In the genomic region with DNA sequence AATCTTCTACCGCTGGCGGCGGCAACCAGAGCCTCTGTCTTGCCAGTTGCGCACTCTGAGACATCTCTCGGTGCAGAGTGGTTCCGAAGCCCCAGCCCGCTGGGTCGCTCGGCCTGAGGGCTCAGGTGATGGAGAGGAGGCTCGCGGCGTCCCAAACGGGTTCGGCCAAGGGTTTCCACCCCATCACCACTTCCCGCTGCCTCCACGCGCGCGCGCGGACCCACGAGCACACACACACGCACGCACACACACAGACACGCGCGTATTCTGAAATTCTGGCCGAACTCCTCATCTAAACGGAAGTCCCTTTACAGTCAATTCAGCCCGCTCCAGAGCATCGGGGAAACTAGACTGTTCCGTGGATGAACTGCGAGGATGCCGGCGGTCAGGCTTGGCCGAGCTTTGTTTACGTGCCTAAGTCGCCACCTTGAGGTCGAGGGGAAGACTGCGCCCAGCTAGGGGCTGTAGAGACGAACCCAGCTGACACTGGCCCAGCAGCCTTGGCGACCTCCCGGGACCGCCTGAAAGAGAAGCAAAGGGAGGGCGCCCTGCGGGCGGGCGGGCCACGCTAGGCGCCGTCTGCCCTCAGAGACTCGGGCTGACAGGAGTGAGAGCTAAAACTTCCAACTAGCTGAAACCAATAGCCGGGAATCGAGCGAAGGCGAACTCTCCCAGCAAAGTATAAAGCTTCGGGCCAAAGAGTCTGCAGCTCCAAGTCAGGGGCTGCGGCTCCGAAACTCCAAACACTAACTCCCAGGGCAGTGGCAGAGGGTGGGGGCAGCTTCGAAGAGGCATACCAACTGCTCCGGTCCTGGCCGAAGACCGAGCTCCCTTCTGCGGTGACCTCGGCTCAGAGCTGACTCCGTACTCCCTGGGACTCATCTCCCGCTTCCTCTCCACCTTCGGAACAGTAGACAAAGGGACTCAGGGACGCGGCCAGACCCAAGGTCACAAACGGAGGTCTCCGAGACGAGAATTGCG, we compare ENCODE assay signal across 1 cellular context.
A peak's percentile ranks its signal among the peaks of the same experiment; 100 is the strongest.
TF ChIP-seq lines count a peak whose summit lies in the region.

No MANE protein-coding gene starts in this region.

TF ChIP-seq in WTC11, 78 proteins besides CTCF, POLR2A, EP300 and RAD21 (continued from another document and continues in another):
- 0 out of 2 replicates have a peak, but pooled peaks have one; percentile 13 for TF ChIP-seq USF2 (CRISPR knock-in tag; IDR thresholded peaks at IDR 0.05)
- TF ChIP-seq RORB (CRISPR knock-in tag; IDR thresholded peaks at IDR 0.05), result no peak
- TF ChIP-seq TP53 (CRISPR knock-in tag; IDR thresholded peaks at IDR 0.05), result no peak
- TF ChIP-seq GRHL2 (CRISPR knock-in tag; IDR thresholded peaks at IDR 0.05; ENCODE audit: insufficient replicate concordance, severe bottlenecking), result no peak
- no peak for TF ChIP-seq PRRX2 (CRISPR knock-in tag; IDR thresholded peaks at IDR 0.05)
- TF ChIP-seq, protein P1, sequence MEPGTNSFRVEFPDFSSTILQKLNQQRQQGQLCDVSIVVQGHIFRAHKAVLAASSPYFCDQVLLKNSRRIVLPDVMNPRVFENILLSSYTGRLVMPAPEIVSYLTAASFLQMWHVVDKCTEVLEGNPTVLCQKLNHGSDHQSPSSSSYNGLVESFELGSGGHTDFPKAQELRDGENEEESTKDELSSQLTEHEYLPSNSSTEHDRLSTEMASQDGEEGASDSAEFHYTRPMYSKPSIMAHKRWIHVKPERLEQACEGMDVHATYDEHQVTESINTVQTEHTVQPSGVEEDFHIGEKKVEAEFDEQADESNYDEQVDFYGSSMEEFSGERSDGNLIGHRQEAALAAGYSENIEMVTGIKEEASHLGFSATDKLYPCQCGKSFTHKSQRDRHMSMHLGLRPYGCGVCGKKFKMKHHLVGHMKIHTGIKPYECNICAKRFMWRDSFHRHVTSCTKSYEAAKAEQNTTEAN (CRISPR knock-in tag; IDR thresholded peaks at IDR 0.05), result no peak
- TF ChIP-seq CBFB (CRISPR knock-in tag; IDR thresholded peaks at IDR 0.05; ENCODE audit: low read depth), result no peak
- no peak for TF ChIP-seq SMAD4 (CRISPR knock-in tag; IDR thresholded peaks at IDR 0.05)
- no peak for TF ChIP-seq NR2C2 (CRISPR knock-in tag; IDR thresholded peaks at IDR 0.05)
- TF ChIP-seq, protein P2, sequence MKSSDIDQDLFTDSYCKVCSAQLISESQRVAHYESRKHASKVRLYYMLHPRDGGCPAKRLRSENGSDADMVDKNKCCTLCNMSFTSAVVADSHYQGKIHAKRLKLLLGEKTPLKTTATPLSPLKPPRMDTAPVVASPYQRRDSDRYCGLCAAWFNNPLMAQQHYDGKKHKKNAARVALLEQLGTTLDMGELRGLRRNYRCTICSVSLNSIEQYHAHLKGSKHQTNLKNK (CRISPR knock-in tag; IDR thresholded peaks at IDR 0.05), result no peak
- TF ChIP-seq ATF2 (CRISPR knock-in tag; IDR thresholded peaks at IDR 0.05; ENCODE audit: borderline replicate concordance, low read depth), result no peak
- TF ChIP-seq PREB (CRISPR knock-in tag; IDR thresholded peaks at IDR 0.05; ENCODE audit: borderline replicate concordance), result no peak
- TF ChIP-seq ZNF232 (CRISPR knock-in tag; IDR thresholded peaks at IDR 0.05), result no peak
- no peak for TF ChIP-seq CREB1 (CRISPR knock-in tag; IDR thresholded peaks at IDR 0.05)
- TF ChIP-seq E2F1 (CRISPR knock-in tag; IDR thresholded peaks at IDR 0.05), result no peak
- no peak for TF ChIP-seq E2F4 (CRISPR knock-in tag; IDR thresholded peaks at IDR 0.05; ENCODE audit: borderline replicate concordance, low read depth)
- no peak for TF ChIP-seq ELF4 (CRISPR knock-in tag; IDR thresholded peaks at IDR 0.05; ENCODE audit: low read depth)
- TF ChIP-seq ATF6 (CRISPR knock-in tag; IDR thresholded peaks at IDR 0.05), result no peak
- TF ChIP-seq KAT7 (CRISPR knock-in tag; IDR thresholded peaks at IDR 0.05; ENCODE audit: borderline replicate concordance), result no peak
- no peak for TF ChIP-seq MYBL2 (CRISPR knock-in tag; IDR thresholded peaks at IDR 0.05)
- TF ChIP-seq FOXP1 (CRISPR knock-in tag; IDR thresholded peaks at IDR 0.05; ENCODE audit: borderline replicate concordance), result peak; percentile 42; the same call in 1 of the 2 replicates
- TF ChIP-seq ZNF219 (CRISPR knock-in tag; IDR thresholded peaks at IDR 0.05; ENCODE audit: borderline replicate concordance), result no peak
- no peak for TF ChIP-seq MXD4 (CRISPR knock-in tag; IDR thresholded peaks at IDR 0.05; ENCODE audit: borderline replicate concordance)
- 0 out of 2 replicates have a peak, but pooled peaks have one; percentile 36 for TF ChIP-seq HMGXB4 (CRISPR knock-in tag; IDR thresholded peaks at IDR 0.05)
- TF ChIP-seq ZNF396 (CRISPR knock-in tag; IDR thresholded peaks at IDR 0.05; ENCODE audit: borderline replicate concordance), result no peak
- TF ChIP-seq ZNF671 (CRISPR knock-in tag; IDR thresholded peaks at IDR 0.05), result no peak
- TF ChIP-seq ATF1 (CRISPR knock-in tag; IDR thresholded peaks at IDR 0.05), result no peak
- no peak for TF ChIP-seq ETV6 (CRISPR knock-in tag; IDR thresholded peaks at IDR 0.05)
- no peak for TF ChIP-seq ZBTB21 (CRISPR knock-in tag; IDR thresholded peaks at IDR 0.05; ENCODE audit: borderline replicate concordance)
- no peak for TF ChIP-seq TCF7 (CRISPR knock-in tag; IDR thresholded peaks at IDR 0.05; ENCODE audit: low read depth)
- no peak for TF ChIP-seq NFATC4 (CRISPR knock-in tag; IDR thresholded peaks at IDR 0.05)
- TF ChIP-seq, protein P3, sequence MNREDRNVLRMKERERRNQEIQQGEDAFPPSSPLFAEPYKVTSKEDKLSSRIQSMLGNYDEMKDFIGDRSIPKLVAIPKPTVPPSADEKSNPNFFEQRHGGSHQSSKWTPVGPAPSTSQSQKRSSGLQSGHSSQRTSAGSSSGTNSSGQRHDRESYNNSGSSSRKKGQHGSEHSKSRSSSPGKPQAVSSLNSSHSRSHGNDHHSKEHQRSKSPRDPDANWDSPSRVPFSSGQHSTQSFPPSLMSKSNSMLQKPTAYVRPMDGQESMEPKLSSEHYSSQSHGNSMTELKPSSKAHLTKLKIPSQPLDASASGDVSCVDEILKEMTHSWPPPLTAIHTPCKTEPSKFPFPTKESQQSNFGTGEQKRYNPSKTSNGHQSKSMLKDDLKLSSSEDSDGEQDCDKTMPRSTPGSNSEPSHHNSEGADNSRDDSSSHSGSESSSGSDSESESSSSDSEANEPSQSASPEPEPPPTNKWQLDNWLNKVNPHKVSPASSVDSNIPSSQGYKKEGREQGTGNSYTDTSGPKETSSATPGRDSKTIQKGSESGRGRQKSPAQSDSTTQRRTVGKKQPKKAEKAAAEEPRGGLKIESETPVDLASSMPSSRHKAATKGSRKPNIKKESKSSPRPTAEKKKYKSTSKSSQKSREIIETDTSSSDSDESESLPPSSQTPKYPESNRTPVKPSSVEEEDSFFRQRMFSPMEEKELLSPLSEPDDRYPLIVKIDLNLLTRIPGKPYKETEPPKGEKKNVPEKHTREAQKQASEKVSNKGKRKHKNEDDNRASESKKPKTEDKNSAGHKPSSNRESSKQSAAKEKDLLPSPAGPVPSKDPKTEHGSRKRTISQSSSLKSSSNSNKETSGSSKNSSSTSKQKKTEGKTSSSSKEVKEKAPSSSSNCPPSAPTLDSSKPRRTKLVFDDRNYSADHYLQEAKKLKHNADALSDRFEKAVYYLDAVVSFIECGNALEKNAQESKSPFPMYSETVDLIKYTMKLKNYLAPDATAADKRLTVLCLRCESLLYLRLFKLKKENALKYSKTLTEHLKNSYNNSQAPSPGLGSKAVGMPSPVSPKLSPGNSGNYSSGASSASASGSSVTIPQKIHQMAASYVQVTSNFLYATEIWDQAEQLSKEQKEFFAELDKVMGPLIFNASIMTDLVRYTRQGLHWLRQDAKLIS (CRISPR knock-in tag; IDR thresholded peaks at IDR 0.05; ENCODE audit: borderline replicate concordance), result no peak
- TF ChIP-seq, protein P4, sequence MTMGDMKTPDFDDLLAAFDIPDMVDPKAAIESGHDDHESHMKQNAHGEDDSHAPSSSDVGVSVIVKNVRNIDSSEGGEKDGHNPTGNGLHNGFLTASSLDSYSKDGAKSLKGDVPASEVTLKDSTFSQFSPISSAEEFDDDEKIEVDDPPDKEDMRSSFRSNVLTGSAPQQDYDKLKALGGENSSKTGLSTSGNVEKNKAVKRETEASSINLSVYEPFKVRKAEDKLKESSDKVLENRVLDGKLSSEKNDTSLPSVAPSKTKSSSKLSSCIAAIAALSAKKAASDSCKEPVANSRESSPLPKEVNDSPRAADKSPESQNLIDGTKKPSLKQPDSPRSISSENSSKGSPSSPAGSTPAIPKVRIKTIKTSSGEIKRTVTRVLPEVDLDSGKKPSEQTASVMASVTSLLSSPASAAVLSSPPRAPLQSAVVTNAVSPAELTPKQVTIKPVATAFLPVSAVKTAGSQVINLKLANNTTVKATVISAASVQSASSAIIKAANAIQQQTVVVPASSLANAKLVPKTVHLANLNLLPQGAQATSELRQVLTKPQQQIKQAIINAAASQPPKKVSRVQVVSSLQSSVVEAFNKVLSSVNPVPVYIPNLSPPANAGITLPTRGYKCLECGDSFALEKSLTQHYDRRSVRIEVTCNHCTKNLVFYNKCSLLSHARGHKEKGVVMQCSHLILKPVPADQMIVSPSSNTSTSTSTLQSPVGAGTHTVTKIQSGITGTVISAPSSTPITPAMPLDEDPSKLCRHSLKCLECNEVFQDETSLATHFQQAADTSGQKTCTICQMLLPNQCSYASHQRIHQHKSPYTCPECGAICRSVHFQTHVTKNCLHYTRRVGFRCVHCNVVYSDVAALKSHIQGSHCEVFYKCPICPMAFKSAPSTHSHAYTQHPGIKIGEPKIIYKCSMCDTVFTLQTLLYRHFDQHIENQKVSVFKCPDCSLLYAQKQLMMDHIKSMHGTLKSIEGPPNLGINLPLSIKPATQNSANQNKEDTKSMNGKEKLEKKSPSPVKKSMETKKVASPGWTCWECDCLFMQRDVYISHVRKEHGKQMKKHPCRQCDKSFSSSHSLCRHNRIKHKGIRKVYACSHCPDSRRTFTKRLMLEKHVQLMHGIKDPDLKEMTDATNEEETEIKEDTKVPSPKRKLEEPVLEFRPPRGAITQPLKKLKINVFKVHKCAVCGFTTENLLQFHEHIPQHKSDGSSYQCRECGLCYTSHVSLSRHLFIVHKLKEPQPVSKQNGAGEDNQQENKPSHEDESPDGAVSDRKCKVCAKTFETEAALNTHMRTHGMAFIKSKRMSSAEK (CRISPR knock-in tag; IDR thresholded peaks at IDR 0.05; ENCODE audit: borderline replicate concordance), result no peak
